In genomic region chr1:78676347-78676982, GRCh38 we compare ENCODE assay signal across 8 cellular contexts. TPM values are rescaled to one million over a fixed set of nuclear protein-coding genes. Genes with fewer than 3 reads are reported as not detected.
DNase-seq lines count a peak whose midpoint lies in the region; ATAC-seq and TF ChIP-seq lines count a peak whose summit lies in the region.

No MANE protein-coding gene starts in this region.

- TF ChIP-seq POLR2A in adrenal gland (IDR thresholded peaks at IDR 0.05): no peak

- H3K9me3 ChIP-seq in OCI-LY7 (ENCODE audit: low read length) (no peaks in the 10 kb centered on the region), adrenal gland (replicated peaks in 1 of 3) (no peaks in the 10 kb centered on the region), hepatocyte (ENCODE audit: low read depth) (no peaks in the 10 kb centered on the region)

- H4K20me1 ChIP-seq in OCI-LY7 (ENCODE audit: insufficient read depth, low read length): no peaks in the 10 kb centered on the region
- H4K20me1 ChIP-seq in hepatocyte (ENCODE audit: insufficient read depth, poor library complexity, severe bottlenecking): no peaks in the 10 kb centered on the region

- TF ChIP-seq CTCF in OCI-LY7 (conservative IDR thresholded peaks at IDR 0.05; ENCODE audit: low read length) (peak; percentile 97), adrenal gland (IDR thresholded peaks at IDR 0.05) (peak; percentile 73 to 95 (median 84)), hepatocyte (IDR thresholded peaks at IDR 0.05; ENCODE audit: poor library complexity) (peak; percentile 95)

- no TSS peak for BruUV-seq in OCI-LY7 (replicated peaks; lab: Mats Ljungman, UMichigan)

- H3K79me2 ChIP-seq in OCI-LY7 (ENCODE audit: insufficient read depth, low read depth, low read length): no peaks in the 10 kb centered on the region
- H3K79me2 ChIP-seq in hepatocyte: no peaks in the 10 kb centered on the region

- CTCF ChIA-PET in OCI-LY7 (lab: Charles Lee; ENCODE audit: unreplicated experiment): no interaction called here

- H3K9me2 ChIP-seq in OCI-LY7 (ENCODE audit: insufficient read depth, low read length): no peaks in the 10 kb centered on the region
- H3K9me2 ChIP-seq in hepatocyte (replicated peaks; ENCODE audit: insufficient read depth): no peaks in the 10 kb centered on the region

- intact Hi-C loops in OCI-LY7 (cut with micrococcal nuclease; ENCODE audit: unreplicated experiment): loop anchor here (2.0 kb wide), 1 partner anchor 60 kb away; no protein-coding TSS in a partner anchor
- intact Hi-C loops in adrenal gland (cut with DNase I): no loop called here

- H2AFZ ChIP-seq in OCI-LY7 (ENCODE audit: low read length): no peak overlapping the region
- no peak overlapping the region for H2AFZ ChIP-seq in hepatocyte

- POLR2A ChIA-PET in OCI-LY7 (lab: Charles Lee): no interaction called here

- no peaks in the 10 kb centered on the region for H3K4me1 ChIP-seq in OCI-LY7 (ENCODE audit: insufficient read depth, low read length, poor library complexity, severe bottlenecking)
- H3K4me1 ChIP-seq in adrenal gland (replicated peaks in 1 of 2): no peaks in the 10 kb centered on the region
- no peaks in the 10 kb centered on the region for H3K4me1 ChIP-seq in hepatocyte (ENCODE audit: insufficient read depth)

- H3K4me3 ChIP-seq in OCI-LY7 (ENCODE audit: low read depth, low read length, poor library complexity, severe bottlenecking) (no peak overlapping the region), adrenal gland (no peak overlapping the region), hepatocyte (no peak overlapping the region)

- ATAC-seq in HG03066 (IDR thresholded peaks at IDR 0.05; ENCODE audit: low read depth, unreplicated experiment) (peak; percentile 35), HG03135 (IDR thresholded peaks at IDR 0.05; ENCODE audit: unreplicated experiment) (no peak)

- 27 to 39% (median 32%) methylated on average over 9 of the region's 9 CpGs for WGBS in adrenal gland, 4 donors
- 43% methylated on average over 9 of the region's 9 CpGs for WGBS in hepatocyte (ENCODE audit: low lambda C conversion rate, missing lambda C conversion rate)

- H3K4me2 ChIP-seq in OCI-LY7 (ENCODE audit: low read length) (no peak overlapping the region), hepatocyte (no peak overlapping the region)

- H3K27me3 ChIP-seq in adrenal gland (no peaks in the 10 kb centered on the region), hepatocyte (no peaks in the 10 kb centered on the region)

- peak; percentile 32 for DNase-seq in DMS153 treated with DMSO at 0.1 percent for 48 hours (lab: John Stamatoyannopoulos, UW; ENCODE audit: unreplicated experiment)
- no peak for DNase-seq in DMS153 (lab: John Stamatoyannopoulos, UW)
- peak; percentile 61 for DNase-seq in OCI-LY7 (ENCODE audit: low spot score)
- DNase-seq in adrenal gland: peak; percentile 43 to 80 (median 61)
- peak; percentile 86 for DNase-seq in hepatocyte (ENCODE audit: low spot score)
- DNase-seq in smooth muscle cell of the brain vasculature (ENCODE audit: low read depth, low spot score): peak; percentile 69

- H3K36me3 ChIP-seq in OCI-LY7 (ENCODE audit: insufficient read depth, low read length): no peaks in the 10 kb centered on the region
- no peaks in the 10 kb centered on the region for H3K36me3 ChIP-seq in adrenal gland (replicated peaks in 1 of 2)
- H3K36me3 ChIP-seq in hepatocyte (replicated peaks; ENCODE audit: insufficient read depth, low read depth): no peaks in the 10 kb centered on the region

- no peak overlapping the region for H3K27ac ChIP-seq in OCI-LY7 (ENCODE audit: low read depth, low read length, poor library complexity, severe bottlenecking)
- H3K27ac ChIP-seq in adrenal gland: no peak overlapping the region
- H3K27ac ChIP-seq in hepatocyte: no peak overlapping the region

RNA-seq across cellular contexts. Expression of gene IFI44, which starts 26.8 kb away (rescaled TPM):
- not detected in 2 replicates for total RNA-seq in OCI-LY7 (2014; rRNA removed; shearing (Covaris generic))
- not detected in 2 replicates for total RNA-seq in OCI-LY7 (2022)
- 10 to 100 TPM; 14.9 to 48.2 (median 29.2) TPM for total RNA-seq in adrenal gland
- polyA plus RNA-seq in adrenal gland: 10 to 100 TPM; 48.6 to 87.1 (median 51.9) TPM
- total RNA-seq in hepatocyte: 5.2 and 7.7 TPM in 2 replicates
- 3.1 and 3.2 TPM in 2 replicates for polyA plus RNA-seq in hepatocyte

RNA-seq across cellular contexts. Expression of gene IFI44L, which starts 56.2 kb away (rescaled TPM):
- not detected in 2 replicates for total RNA-seq in OCI-LY7 (2014; rRNA removed; shearing (Covaris generic))
- total RNA-seq in OCI-LY7 (2022): not detected in 2 replicates
- total RNA-seq in adrenal gland: 10 to 100 TPM in 7 of 8 donors, 1 to 10 TPM in 1; 8.7 to 57.0 (median 13.0) TPM
- polyA plus RNA-seq in adrenal gland: 10 to 100 TPM in 2 of 3 donors, 1 to 10 TPM in 1; 4.4 to 20.6 (median 10.3) TPM
- total RNA-seq in hepatocyte: 2.6 and 3.5 TPM in 2 replicates
- 0.02 and 0.19 TPM in 2 replicates for polyA plus RNA-seq in hepatocyte
